ENCODE assay signal across 1 cellular context in genomic region chr19:48836089-48837017, GRCh38.
TF ChIP-seq lines count a peak whose summit lies in the region.

HSD17B14 (minus strand) TSS chr19:48836491; CDS start chr19:48836411, 80 bp downstream.

TF ChIP-seq in HCT116, 20 proteins besides CTCF, POLR2A, EP300 and RAD21 (continued from another document):
- TF ChIP-seq ATF3 (IDR thresholded peaks at IDR 0.05) (no peak), ZNF274 (IDR thresholded peaks at IDR 0.05; ENCODE audit: low read depth, low read length) (no peak)
